ENCODE assay signal across 15 cellular contexts in genomic region chr1:29469457-29469856, GRCh38.
A peak's percentile ranks its signal among the peaks of the same experiment; 100 is the strongest.
DNase-seq lines count a peak whose midpoint lies in the region; ATAC-seq and TF ChIP-seq lines count a peak whose summit lies in the region.
"Had no signal": no experiment of that assay in that cellular context is flagged by ENCODE, and none has a peak within 500 bp of the region (broad histone marks: within the 10 kb centered on the region; RNA-seq: fewer than 3 reads in every experiment).

No MANE protein-coding gene starts in this region.

- H3K9me3 ChIP-seq in spleen: peaks cover 0 to 20% (median 11%) of the 10 kb centered on the region in 8 donors
- peaks cover 0 to 6% of the 10 kb centered on the region in 2 donors for H3K9me3 ChIP-seq in transverse colon

- peak; percentile 91 for ATAC-seq in left lobe of liver
- ATAC-seq: Panc1 had no signal

- in situ Hi-C loops in transverse colon (cut with MboI; ENCODE audit: low pct_ligation_motif_present in 1 of 4, low pct_unique_long_range_greater_than_20kb in 1 of 4, low sequenced_read_pairs in 3 of 4): no loop called here

- H3K4me1 ChIP-seq in spleen (no peaks in the 10 kb centered on the region), transverse colon (no peaks in the 10 kb centered on the region)

- H3K4me3 ChIP-seq in spleen: no peak overlapping the region
- no peak overlapping the region for H3K4me3 ChIP-seq in transverse colon
- H3K4me3 ChIP-seq: BLaER1 treated with 17β-estradiol and CSF1 and Interleukin-3, amounts not matched to agents 10 nM and 100 nM had no signal

- intact Hi-C loops in spleen (cut with DNase I; ENCODE audit: low total_unique reads) (no loop called here), transverse colon (cut with DNase I; ENCODE audit: low total_unique reads) (no loop called here)

- no peak for TF ChIP-seq EP300 in transverse colon (IDR thresholded peaks at IDR 0.05; ENCODE audit: low read depth)

- H3K27ac ChIP-seq in spleen (no peak overlapping the region), transverse colon (no peak overlapping the region)
- H3K27ac ChIP-seq: BLaER1 treated with 17β-estradiol and CSF1 and Interleukin-3, amounts not matched to agents 10 nM and 100 nM had no signal

- no peak for TF ChIP-seq CTCF in spleen (IDR thresholded peaks at IDR 0.05 in 8 of 11, conservative IDR thresholded peaks at IDR 0.05 in 3 of 11)
- no peak for TF ChIP-seq CTCF in transverse colon (IDR thresholded peaks at IDR 0.05)

- H3K36me3 ChIP-seq in spleen (no peaks in the 10 kb centered on the region), transverse colon (no peaks in the 10 kb centered on the region)
- H3K36me3 ChIP-seq: BLaER1 treated with 17β-estradiol and CSF1 and Interleukin-3, amounts not matched to agents 10 nM and 100 nM had no signal

- WGBS in spleen, 5 donors: 51 to 72% (median 63%) methylated on average over 4 of the region's 4 CpGs
- WGBS in transverse colon (ENCODE audit: low coverage in 1 of 2), 2 donors: 54% methylated on average over 4 of the region's 4 CpGs; no CpG with 5 or more reads in 1 of the 2 donors

- H3K27me3 ChIP-seq in spleen (replicated peaks in 1 of 7) (peaks cover 0 to 32% (median 0%) of the 10 kb centered on the region in 7 donors), transverse colon (peaks cover 8% of the 10 kb centered on the region)
- H3K27me3 ChIP-seq: BLaER1 treated with 17β-estradiol and CSF1 and Interleukin-3, amounts not matched to agents 10 nM and 100 nM had no signal

- TF ChIP-seq POLR2A in spleen (IDR thresholded peaks at IDR 0.05) (no peak), transverse colon (IDR thresholded peaks at IDR 0.05) (no peak)

- DNase-seq in NCI-H2196 (lab: John Stamatoyannopoulos, UW; ENCODE audit: unreplicated experiment): peak; percentile 54
- DNase-seq in NCI-H2196 treated with DMSO at 0.1 percent for 48 hours (lab: John Stamatoyannopoulos, UW; ENCODE audit: unreplicated experiment): no peak
- DNase-seq in cerebellar cortex (ENCODE audit: low spot score): peak; percentile 98
- peak; percentile 84 for DNase-seq in left lobe of liver (ENCODE audit: low spot score)
- peak; percentile 45 for DNase-seq in spleen
- DNase-seq in central memory CD4-positive, alpha-beta T cell: no peak
- no peak for DNase-seq in NCI-H1436 (lab: John Stamatoyannopoulos, UW)
- DNase-seq in transverse colon: no peak
- DNase-seq: activated CD4-positive, alpha-beta T cell treated with anti-CD3 and anti-CD28 coated beads, Interleukin-2, amount 50 U/mL, for 4 hours; activated naive CD4-positive, alpha-beta T cell treated with anti-CD3 and anti-CD28 coated beads for 36 hours; cortex of kidney; foreskin melanocyte; NCI-H2227 treated with DMSO at 0.1 percent for 48 hours had no signal

Comparison
In these comparisons a context has a peak if more than half of its experiments do, and no peak if none do; other contexts are left out.
1. DNase-seq: peak in NCI-H2196 (single experiment), cerebellar cortex (single experiment), left lobe of liver (single experiment) and spleen (single experiment); none in NCI-H2196 treated with DMSO at 0.1 percent for 48 hours (single experiment), central memory CD4-positive, alpha-beta T cell (single experiment), NCI-H1436 (single experiment) and transverse colon (single experiment).